In the genomic region with DNA sequence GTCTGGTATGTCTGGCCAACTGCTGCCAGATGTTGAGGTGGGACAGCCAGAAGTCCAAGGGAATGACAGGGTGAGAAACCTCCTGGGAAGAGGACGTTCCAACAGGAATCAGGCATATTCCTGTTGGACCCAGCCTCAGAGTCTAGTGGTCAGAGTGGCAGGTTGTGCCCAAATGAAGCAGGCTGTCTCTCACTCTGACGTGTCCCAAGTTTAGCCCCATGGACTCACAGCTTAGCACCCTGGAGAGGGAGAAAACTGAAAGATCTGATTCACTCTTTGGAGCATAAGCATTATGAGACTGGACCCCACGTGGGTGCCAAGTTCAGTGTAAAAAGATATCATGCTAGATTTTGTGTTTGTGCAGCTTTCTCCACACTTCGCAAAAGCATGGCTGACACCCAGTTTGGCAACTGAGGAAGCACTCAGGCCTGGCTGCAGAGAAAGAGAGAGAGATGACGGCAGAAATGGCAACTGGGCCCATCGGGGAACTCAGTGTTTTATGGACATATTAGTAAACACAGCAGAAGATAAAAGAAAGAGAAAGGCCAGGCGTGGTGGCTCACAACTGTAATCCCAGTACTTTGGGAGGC, we compare ENCODE assay signal across 17 cellular contexts.
"Had no signal": no experiment of that assay in that cellular context is flagged by ENCODE, and none has a peak within 500 bp of the region (broad histone marks: within the 10 kb centered on the region; RNA-seq: fewer than 3 reads in every experiment).

No MANE protein-coding gene starts in this region.

- H3K4me3 Mint-ChIP-seq: naive thymus-derived CD4-positive, alpha-beta T cell; nephron progenitor cell; type B pancreatic cell had no signal

- H2AFZ ChIP-seq: hepatocyte had no signal

- H3K9me3 Mint-ChIP-seq: type B pancreatic cell had no signal

- H3K27ac Mint-ChIP-seq: nephron progenitor cell, type B pancreatic cell had no signal

- H3K27me3 ChIP-seq: foreskin keratinocyte, hepatocyte, neutrophil, suprapubic skin, thyroid gland had no signal

- H3K4me2 ChIP-seq: hepatocyte, smooth muscle cell had no signal

- H3K36me3 Mint-ChIP-seq: naive thymus-derived CD4-positive, alpha-beta T cell; type B pancreatic cell had no signal

- H3K4me1 ChIP-seq: foreskin keratinocyte, suprapubic skin, thyroid gland had no signal

- H3K27me3 Mint-ChIP-seq: naive thymus-derived CD4-positive, alpha-beta T cell had no signal

- ATAC-seq: foreskin keratinocyte; left colon; naive thymus-derived CD4-positive, alpha-beta T cell; stimulated activated naive CD8-positive, alpha-beta T cell treated with anti-CD3 and anti-CD28 coated beads, Interleukin-15, Interleukin-2, amounts not matched to agents 100 U/mL and 50 U/mL, for 24 hours had no signal

- H3K36me3 ChIP-seq: neutrophil, suprapubic skin, thyroid gland had no signal

- H3K79me2 ChIP-seq: hepatocyte had no signal

- H3K9me3 ChIP-seq: neutrophil, suprapubic skin, thyroid gland had no signal

- DNase-seq: dermis blood vessel endothelial cell; foreskin keratinocyte; kidney; left colon; mammary epithelial cell; naive thymus-derived CD4-positive, alpha-beta T cell; nephron progenitor cell; stimulated activated CD4-positive, alpha-beta T cell treated with anti-CD3 and anti-CD28 coated beads, Interleukin-2, amount 100 ng/mL, for 48 hours; stimulated activated naive CD8-positive, alpha-beta T cell treated with anti-CD3 and anti-CD28 coated beads, Interleukin-15, Interleukin-2, amounts not matched to agents 100 U/mL and 50 U/mL, for 24 hours; thyroid gland had no signal

- FAIRE-seq: colon, kidney, urothelium cell line had no signal

- H3K4me3 ChIP-seq: hepatocyte, smooth muscle cell, suprapubic skin, thyroid gland had no signal

- H3K27ac ChIP-seq: foreskin keratinocyte, hepatocyte, neutrophil, suprapubic skin, thyroid gland had no signal
